Comparison of ENCODE assay signal across 28 cellular contexts in the genomic region with DNA sequence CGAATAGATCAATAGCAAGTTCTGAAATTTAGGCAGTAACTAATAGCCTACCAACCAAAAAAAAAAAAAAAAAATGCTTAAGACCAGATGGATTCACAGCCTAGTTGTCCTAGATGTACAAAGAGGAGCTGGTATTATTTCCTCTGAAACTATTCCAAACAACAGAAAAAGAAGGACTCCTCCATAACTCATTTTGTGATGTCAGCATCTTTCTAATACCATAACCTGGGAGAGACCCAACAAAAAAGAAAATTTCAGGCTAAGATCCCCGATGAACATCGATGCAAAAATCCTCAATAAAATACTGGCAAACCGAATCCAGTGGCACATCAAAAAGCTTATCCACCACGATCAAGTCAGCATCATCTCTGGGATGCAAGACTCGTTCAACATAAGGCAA.
"Had no signal": no experiment of that assay in that cellular context is flagged by ENCODE, and none has a peak within 500 bp of the region (broad histone marks: within the 10 kb centered on the region; RNA-seq: fewer than 3 reads in every experiment).

No MANE protein-coding gene starts in this region.

- ATAC-seq: effector memory CD8-positive, alpha-beta T cell; esophagus mucosa; gastrocnemius medialis; left colon; left lobe of liver; lower lobe of right lung; mucosa of descending colon had no signal

- H2AFZ ChIP-seq: hepatocyte had no signal

- H3K79me2 ChIP-seq: hepatocyte had no signal

- H3K36me3 ChIP-seq: colonic mucosa, esophagus squamous epithelium, gastrocnemius medialis, left ventricle myocardium inferior, lower lobe of right lung had no signal

- H3K4me3 ChIP-seq: colonic mucosa, esophagus squamous epithelium, gastrocnemius medialis, hepatocyte, left ventricle myocardium inferior, lower lobe of right lung, mucosa of descending colon had no signal

- H3K9me3 ChIP-seq: colonic mucosa, esophagus squamous epithelium, lower lobe of right lung, mucosa of descending colon had no signal

- FAIRE-seq: endometrium, kidney had no signal

- H3K27ac ChIP-seq: colonic mucosa, epithelial cell of prostate, esophagus squamous epithelium, gastrocnemius medialis, hepatocyte, left ventricle myocardium inferior, lower lobe of right lung had no signal

- H3K4me2 ChIP-seq: hepatocyte had no signal

- DNase-seq: colonic mucosa; cortex of kidney; effector CD8-positive, alpha-beta T cell; effector memory CD8-positive, alpha-beta T cell; endodermal cell; erythroblast; esophagus squamous epithelium; foreskin fibroblast; foreskin melanocyte; gastrocnemius medialis; glutamatergic neuron; head of caudate nucleus; hypothalamus; immature natural killer cell; islet precursor cell; kidney; kidney glomerular epithelial cell; left colon; left ventricle myocardium inferior; lower lobe of right lung; mesenchymal stem cell; mucosa of descending colon; naive B cell had no signal

- H3K27me3 ChIP-seq: colonic mucosa, esophagus squamous epithelium, gastrocnemius medialis, hepatocyte had no signal

- H3K4me1 ChIP-seq: colonic mucosa, esophagus squamous epithelium, gastrocnemius medialis, left ventricle myocardium inferior, lower lobe of right lung had no signal
